Comparison of ENCODE assay signal across 22 cellular contexts in genomic region chr3:188840290-188840689, GRCh38.
DNase-seq lines count a peak whose midpoint lies in the region; ATAC-seq and TF ChIP-seq lines count a peak whose summit lies in the region.
"Had no signal": no experiment of that assay in that cellular context is flagged by ENCODE, and none has a peak within 500 bp of the region (broad histone marks: within the 10 kb centered on the region; RNA-seq: fewer than 3 reads in every experiment).

No MANE protein-coding gene starts in this region.

- H3K36me3 Mint-ChIP-seq in Caco-2 (ENCODE audit: insufficient read depth, unreplicated experiment): peaks cover 18% of the 10 kb centered on the region
- H3K36me3 Mint-ChIP-seq in WTC11: no peaks in the 10 kb centered on the region

- peaks cover 9% of the 10 kb centered on the region for H3K9me3 Mint-ChIP-seq in Caco-2 (ENCODE audit: unreplicated experiment)
- peaks cover 7% of the 10 kb centered on the region for H3K9me3 Mint-ChIP-seq in WTC11

- peaks cover 32% of the 10 kb centered on the region for H3K4me1 Mint-ChIP-seq in Caco-2 (ENCODE audit: low read depth, unreplicated experiment)
- no peaks in the 10 kb centered on the region for H3K4me1 Mint-ChIP-seq in WTC11

- H3K9ac ChIP-seq in liver (ENCODE audit: low read depth in 1 of 2, low read length in 2 of 2): no peak overlapping the region

- in situ Hi-C loops in KBM-7 (cut with MboI; ENCODE audit: low pct_unique_long_range_greater_than_20kb, low sequenced_read_pairs): no loop called here

- H3K27me3 Mint-ChIP-seq in Caco-2 (ENCODE audit: insufficient read depth, unreplicated experiment) (no peaks in the 10 kb centered on the region), WTC11 (ENCODE audit: low read depth) (no peaks in the 10 kb centered on the region)
- H3K27me3 Mint-ChIP-seq: CD4-positive, alpha-beta memory T cell had no signal

- POLR2A ChIA-PET in Caco-2 (lab: Charles Lee): no interaction called here
- POLR2A ChIA-PET in WTC11 (lab: Charles Lee): no interaction called here

- no peaks in the 10 kb centered on the region for H3K9me3 ChIP-seq in Caco-2
- H3K9me3 ChIP-seq in liver (ENCODE audit: control insufficient read depth in 4 of 4, low read length in 3 of 4): no peaks in the 10 kb centered on the region
- H3K9me3 ChIP-seq: A549, BE2C had no signal

- no peak overlapping the region for H3K27ac ChIP-seq in liver (ENCODE audit: low read depth in 1 of 2, low read length in 2 of 2)
- H3K27ac ChIP-seq: A549 had no signal

- ATAC-seq in WTC11 (no peak), GM21619 (IDR thresholded peaks at IDR 0.05; ENCODE audit: unreplicated experiment) (no peak)
- ATAC-seq: GM12878 had no signal

- intact Hi-C loops in Caco-2 (cut with micrococcal nuclease; ENCODE audit: unreplicated experiment): no loop called here

- BruUV-seq in Caco-2 (replicated peaks; lab: Mats Ljungman, UMichigan): no TSS peak

- peaks cover 18% of the 10 kb centered on the region for H3K4me1 ChIP-seq in Caco-2
- peaks cover 0 to 3% (median 1%) of the 10 kb centered on the region in 4 donors for H3K4me1 ChIP-seq in liver (ENCODE audit: control insufficient read depth in 4 of 4, insufficient read depth in 4 of 4, low read length in 3 of 4)
- H3K4me1 ChIP-seq: BE2C had no signal

- no peaks in the 10 kb centered on the region for H3K27me3 ChIP-seq in Caco-2 (replicated peaks; ENCODE audit: control insufficient read depth, insufficient read depth, low read length)
- no peaks in the 10 kb centered on the region for H3K27me3 ChIP-seq in liver (ENCODE audit: control insufficient read depth in 4 of 4, insufficient read depth in 4 of 4, low read length in 3 of 4)
- H3K27me3 ChIP-seq: BE2C; BLaER1 treated with 17β-estradiol and CSF1 and Interleukin-3, amounts not matched to agents 10 nM and 100 nM had no signal

- no peak for DNase-seq in Caco-2
- peak; percentile 31 for DNase-seq in DMS53 treated with DMSO at 0.1 percent for 48 hours (lab: John Stamatoyannopoulos, UW; ENCODE audit: unreplicated experiment)
- no peak for DNase-seq in WTC11 (ENCODE audit: low spot score)
- no peak for DNase-seq in KBM-7
- no peak for DNase-seq in stimulated activated CD4-positive, alpha-beta T cell treated with anti-CD3 and anti-CD28 coated beads, Interleukin-4, amount 100 ng/mL, for 1 hour
- DNase-seq in DMS 273 treated with DMSO at 0.1 percent for 48 hours (lab: John Stamatoyannopoulos, UW): no peak
- DNase-seq: 8988T; ACHN; AML-193; BE2C; CD4-positive, alpha-beta memory T cell; COR-L47; DMS79; EL; GDM1; GOT3; HCEC 1CT had no signal

- 63% methylated on average over 1 of the region's 1 CpG for WGBS in liver

- H3K4me3 ChIP-seq in Caco-2 (ENCODE audit: low read depth, low read length) (no peak overlapping the region), liver (ENCODE audit: low read depth in 1 of 3, low read length in 3 of 3) (no peak overlapping the region)
- H3K4me3 ChIP-seq: A549; BLaER1 treated with 17β-estradiol and CSF1 and Interleukin-3, amounts not matched to agents 10 nM and 100 nM; GM12878 had no signal

- H3K4me3 Mint-ChIP-seq in Caco-2 (ENCODE audit: unreplicated experiment) (no peak overlapping the region), WTC11 (no peak overlapping the region)
- H3K4me3 Mint-ChIP-seq: CD4-positive, alpha-beta memory T cell had no signal

- TF ChIP-seq RAD21 in liver (IDR thresholded peaks at IDR 0.05): no peak

- no peaks in the 10 kb centered on the region; the same call in 1 of the 2 replicates for H3K36me3 ChIP-seq in Caco-2 (ENCODE audit: control insufficient read depth, insufficient read depth, low read length)
- no peaks in the 10 kb centered on the region for H3K36me3 ChIP-seq in liver (ENCODE audit: control insufficient read depth in 4 of 4, insufficient read depth in 3 of 4, low read depth in 1 of 4, low read length in 3 of 4)
- H3K36me3 ChIP-seq: BE2C had no signal

- H3K27ac Mint-ChIP-seq in Caco-2 (ENCODE audit: unreplicated experiment): peak overlapping the region; percentile 75
- H3K27ac Mint-ChIP-seq in WTC11: no peak overlapping the region
- H3K27ac Mint-ChIP-seq: CD4-positive, alpha-beta memory T cell had no signal

- TF ChIP-seq CTCF in Caco-2 (IDR thresholded peaks at IDR 0.05; ENCODE audit: insufficient read depth in 1 of 2, low read depth in 1 of 2, low read length in 1 of 2, severe bottlenecking in 1 of 2, unreplicated experiment in 1 of 2): no peak
- no peak for TF ChIP-seq CTCF in WTC11 (IDR thresholded peaks at IDR 0.05)
- no peak for TF ChIP-seq CTCF in liver (IDR thresholded peaks at IDR 0.05; ENCODE audit: low read depth, low read length, missing input control)

- CTCF ChIA-PET in Caco-2 (lab: Charles Lee) (no interaction called here), WTC11 (lab: Charles Lee) (no interaction called here)

TF ChIP-seq in WTC11, 78 proteins besides CTCF, POLR2A, EP300 and RAD21 (continues in another document):
- TF ChIP-seq AR (CRISPR knock-in tag; IDR thresholded peaks at IDR 0.05) (no peak), GTF2I (CRISPR knock-in tag; conservative IDR thresholded peaks at IDR 0.05) (no peak), CREM (CRISPR knock-in tag; IDR thresholded peaks at IDR 0.05) (no peak)

TF ChIP-seq in liver, 16 proteins besides CTCF, POLR2A, EP300 and RAD21:
- no peak for TF ChIP-seq SP1 (IDR thresholded peaks at IDR 0.05)
- peak; percentile 8 to 14 for TF ChIP-seq HNF4A (conservative IDR thresholded peaks at IDR 0.05)
TF ChIP-seq in liver: peak in this region for 1.
